Comparison of ENCODE assay signal across 10 cellular contexts in genomic region chrX:119655125-119655524, GRCh38. TPM values are rescaled to one million over a fixed set of nuclear protein-coding genes. Genes with fewer than 3 reads are reported as not detected.
DNase-seq lines count a peak whose midpoint lies in the region.
"Had no signal": no experiment of that assay in that cellular context is flagged by ENCODE, and none has a peak within 500 bp of the region (broad histone marks: within the 10 kb centered on the region; RNA-seq: fewer than 3 reads in every experiment).

No MANE protein-coding gene starts in this region.

- H3K9me3 ChIP-seq in Karpas-422 (ENCODE audit: low read length): no peaks in the 10 kb centered on the region

- H3K27me3 ChIP-seq in Karpas-422 (ENCODE audit: low read length) (no peaks in the 10 kb centered on the region), H7 (ENCODE audit: control insufficient read depth, insufficient read depth, low read length) (no peaks in the 10 kb centered on the region)

- H4K20me1 ChIP-seq in Karpas-422 (ENCODE audit: insufficient read depth, low read depth, low read length): no peaks in the 10 kb centered on the region

- peak overlapping the region in 5 of 6 donors; percentile 11 to 61 (median 17) for H3K27ac Mint-ChIP-seq in immature natural killer cell

- peak overlapping the region in 1 of 5 donors; percentile 22 for H3K4me3 Mint-ChIP-seq in immature natural killer cell

- no peaks in the 10 kb centered on the region for H3K4me1 ChIP-seq in Karpas-422 (ENCODE audit: low read length)

- H3K4me3 ChIP-seq in Karpas-422 (ENCODE audit: low read length) (no peak overlapping the region), H7 (ENCODE audit: insufficient read depth, low read depth, low read length) (no peak overlapping the region)
- H3K4me3 ChIP-seq: skin epidermis had no signal

- H3K9me2 ChIP-seq in Karpas-422 (replicated peaks; ENCODE audit: insufficient read depth, low read length): no peaks in the 10 kb centered on the region

- H3K27ac ChIP-seq in Karpas-422 (ENCODE audit: low read length): no peak overlapping the region
- H3K27ac ChIP-seq: 22Rv1 had no signal

- H3K36me3 ChIP-seq in Karpas-422 (ENCODE audit: insufficient read depth, low read length): no peaks in the 10 kb centered on the region
- H3K36me3 ChIP-seq in H7 (replicated peaks; ENCODE audit: control insufficient read depth, insufficient read depth, low read length): no peaks in the 10 kb centered on the region

- DNase-seq in DMS53 (lab: John Stamatoyannopoulos, UW): peak; percentile 13
- DNase-seq in DMS53 treated with DMSO at 0.1 percent for 48 hours (lab: John Stamatoyannopoulos, UW; ENCODE audit: unreplicated experiment): no peak
- DNase-seq in activated T-helper 1 cell treated with anti-CD3 and anti-CD28 coated beads, Interleukin-2, amount 50 U/mL, for 16 hours (ENCODE audit: low read depth in 1 of 2, low spot score in 1 of 2): peak; percentile 27 to 44
- no peak for DNase-seq in immature natural killer cell
- DNase-seq in stimulated activated CD8-positive, alpha-beta memory T cell treated with anti-CD3 and anti-CD28 coated beads, Interleukin-15, amount 100 ng/mL, for 48 hours (ENCODE audit: low read depth in 2 of 2): peak; percentile 45 to 59
- no peak for DNase-seq in Karpas-422
- DNase-seq in H7: no peak
- DNase-seq in NOMO-1 treated with DMSO at 0.1 percent for 48 hours (lab: John Stamatoyannopoulos, UW; ENCODE audit: unreplicated experiment): no peak

- no peak overlapping the region for H2AFZ ChIP-seq in Karpas-422 (ENCODE audit: low read length)

- H3K4me1 Mint-ChIP-seq in immature natural killer cell: peaks cover 6 to 14% of the 10 kb centered on the region in 2 donors

- no peak overlapping the region for H3K9ac ChIP-seq in Karpas-422 (ENCODE audit: low read length)

- no peak overlapping the region for H3K4me2 ChIP-seq in Karpas-422 (ENCODE audit: low read depth, low read length, poor library complexity, severe bottlenecking)

- no peaks in the 10 kb centered on the region for H3K9me3 Mint-ChIP-seq in immature natural killer cell

- peaks cover 0 to 31% (median 10%) of the 10 kb centered on the region in 3 donors for H3K36me3 Mint-ChIP-seq in immature natural killer cell

- H3K79me2 ChIP-seq in Karpas-422 (ENCODE audit: low read length): no peaks in the 10 kb centered on the region

- peaks cover 0 to 2% (median 0%) of the 10 kb centered on the region in 3 donors for H3K27me3 Mint-ChIP-seq in immature natural killer cell (ENCODE audit: low read depth in 3 of 3)

RNA-seq across cellular contexts. Expression of gene SEPTIN6, which starts 37.8 kb away (rescaled TPM):
- 100 to 1,000 TPM; 104 to 244 (median 139) TPM for polyA plus RNA-seq in immature natural killer cell
- 20.2 and 23.2 TPM in 2 replicates for total RNA-seq in Karpas-422 (2014; rRNA removed; shearing (Covaris generic); ENCODE audit: low replicate concordance)
- 26.9 and 41.7 TPM in 2 replicates for total RNA-seq in H7 (2014; rRNA removed; shearing (Covaris generic))

RNA-seq across cellular contexts. Expression of gene NKRF, which starts 48.9 kb away (rescaled TPM):
- 1 to 10 TPM; 2.4 to 4.2 (median 2.6) TPM for polyA plus RNA-seq in immature natural killer cell
- total RNA-seq in Karpas-422 (2014; rRNA removed; shearing (Covaris generic); ENCODE audit: low replicate concordance): 10.1 and 18.0 TPM in 2 replicates
- 6.2 and 9.9 TPM in 2 replicates for total RNA-seq in H7 (2014; rRNA removed; shearing (Covaris generic))

Comparison
In these comparisons a context has a peak if more than half of its experiments do, and no peak if none do; other contexts are left out.
1. DNase-seq: peak in DMS53 (single experiment), activated T-helper 1 cell treated with anti-CD3 and anti-CD28 coated beads, Interleukin-2, amount 50 U/mL, for 16 hours (2 of 2) and stimulated activated CD8-positive, alpha-beta memory T cell treated with anti-CD3 and anti-CD28 coated beads, Interleukin-15, amount 100 ng/mL, for 48 hours (2 of 2); none in DMS53 treated with DMSO at 0.1 percent for 48 hours (single experiment), immature natural killer cell (0 of 3), Karpas-422 (single experiment), H7 (single experiment) and NOMO-1 treated with DMSO at 0.1 percent for 48 hours (single experiment).